9 cellular contexts compared by ENCODE assay signal in genomic region chr15:55221090-55222011, GRCh38. TPM values are rescaled to one million over a fixed set of nuclear protein-coding genes. Genes with fewer than 3 reads are reported as not detected.
A peak's percentile ranks its signal among the peaks of the same experiment; 100 is the strongest.
DNase-seq lines count a peak whose midpoint lies in the region; ATAC-seq and TF ChIP-seq lines count a peak whose summit lies in the region.
"Had no signal": no experiment of that assay in that cellular context is flagged by ENCODE, and none has a peak within 500 bp of the region (broad histone marks: within the 10 kb centered on the region; RNA-seq: fewer than 3 reads in every experiment).

No MANE protein-coding gene starts in this region.

- 78 to 84% methylated on average over 4 of the region's 6 CpGs for WGBS in mesodermal cell (ENCODE audit: insufficient coverage in 2 of 2), 2 experiments

- peak; percentile 77 for DNase-seq in NK-92 treated with Interleukin-12 subunit alpha and Interleukin-12 subunit beta, amount 100 ng/mL, for 24 hours (lab: John Stamatoyannopoulos, UW)
- DNase-seq in NK-92 (lab: John Stamatoyannopoulos, UW; ENCODE audit: unreplicated experiment) (no peak), RWPE1 (ENCODE audit: low spot score) (peak; percentile 78), cardiac fibroblast (ENCODE audit: low read depth in 2 of 2) (peak; percentile 97 to 98), NCI-H526 (lab: John Stamatoyannopoulos, UW) (no peak), NCI-H146 treated with DMSO at 0.1 percent for 48 hours (lab: John Stamatoyannopoulos, UW; ENCODE audit: unreplicated experiment) (no peak)

- peaks cover 18% of the 10 kb centered on the region for H3K4me1 ChIP-seq in mesodermal cell (ENCODE audit: control insufficient read depth, insufficient read depth, low read length, poor library complexity, severe bottlenecking)

- H3K4me3 ChIP-seq in cardiac fibroblast (replicated peaks in 1 of 2; ENCODE audit: low read depth in 2 of 2, low read length in 2 of 2), result peak overlapping the region in 1 of 2 donors; percentile 11
- H3K4me3 ChIP-seq in mesodermal cell (ENCODE audit: extremely low read depth, insufficient read depth, low read length, poor library complexity, severe bottlenecking), result no peak overlapping the region

- peak; percentile 46 for ATAC-seq in HG02938 (IDR thresholded peaks at IDR 0.05; ENCODE audit: unreplicated experiment)

- H3K27ac ChIP-seq in RWPE1 (peak overlapping the region; percentile 80), mesodermal cell (ENCODE audit: low read depth, low read length, severe bottlenecking) (peak overlapping the region; percentile 90)
- H3K27ac ChIP-seq: C4-2B had no signal

- POLR2A ChIA-PET in RWPE1 (lab: Yijun Ruan, JAX; ENCODE audit: low non-redundant PET), result no interaction called here

- H3K9me3 ChIP-seq in mesodermal cell (ENCODE audit: control insufficient read depth, low read length), result no peaks in the 10 kb centered on the region

- CTCF ChIA-PET in RWPE1 (lab: Yijun Ruan, JAX), result interaction anchor here (0.6 kb wide), 1 partner anchor 1414 kb away, joined by 3 read pairs; no protein-coding TSS in a partner anchor

- TF ChIP-seq CTCF in RWPE1 (conservative IDR thresholded peaks at IDR 0.05; ENCODE audit: low read depth), result no peak
- TF ChIP-seq CTCF in cardiac fibroblast (IDR thresholded peaks at IDR 0.05; ENCODE audit: low read depth, low read length), result no peak

- no peaks in the 10 kb centered on the region for H3K36me3 ChIP-seq in mesodermal cell (ENCODE audit: control insufficient read depth, insufficient read depth, low read length)

RNA-seq across cellular contexts. Expression of gene RSL24D1, which starts 24.6 kb away (rescaled TPM):
- 104 TPM for polyA plus RNA-seq in mesodermal cell (2013, experiment 1 of 2)
- polyA plus RNA-seq in mesodermal cell (2013, experiment 2 of 2), result 127 TPM

Comparison
In these comparisons a context has a peak if more than half of its experiments do, and no peak if none do; other contexts are left out.
1. DNase-seq: peak in NK-92 treated with Interleukin-12 subunit alpha and Interleukin-12 subunit beta, amount 100 ng/mL, for 24 hours (single experiment), RWPE1 (single experiment) and cardiac fibroblast (2 of 2); none in NK-92 (single experiment), NCI-H526 (0 of 2) and NCI-H146 treated with DMSO at 0.1 percent for 48 hours (single experiment).